ENCODE assay signal across 13 cellular contexts in the genomic region with DNA sequence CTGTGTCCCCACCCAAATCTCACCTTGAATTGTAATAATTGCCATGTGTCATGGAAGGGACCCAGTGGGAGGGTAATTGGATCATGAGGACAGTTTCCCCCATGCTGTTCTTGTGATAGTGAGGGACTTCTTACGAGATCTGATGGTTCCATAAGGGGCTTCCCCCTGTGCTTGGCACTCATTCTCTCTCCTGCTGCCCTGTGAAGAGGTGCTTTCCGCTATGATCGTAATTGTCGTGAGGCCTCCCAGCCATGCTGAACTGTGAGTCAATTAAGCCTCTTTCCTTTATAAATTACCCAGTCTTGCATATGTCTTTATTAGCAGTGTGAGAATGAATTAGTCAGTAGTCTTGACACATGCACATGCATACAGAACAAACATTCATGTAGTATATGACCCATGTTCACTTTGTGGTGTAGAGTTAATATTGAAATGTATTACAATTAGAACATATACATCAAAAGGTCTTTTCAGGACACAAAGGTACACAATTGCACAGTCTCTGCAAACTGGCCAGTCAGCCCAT. TPM values are rescaled to one million over a fixed set of nuclear protein-coding genes. Genes with fewer than 3 reads are reported as not detected.
A peak's percentile ranks its signal among the peaks of the same experiment; 100 is the strongest.
DNase-seq lines count a peak whose midpoint lies in the region; ATAC-seq and TF ChIP-seq lines count a peak whose summit lies in the region.
"Had no signal": no experiment of that assay in that cellular context is flagged by ENCODE, and none has a peak within 500 bp of the region (broad histone marks: within the 10 kb centered on the region; RNA-seq: fewer than 3 reads in every experiment).

No MANE protein-coding gene starts in this region.

- peaks cover 33% of the 10 kb centered on the region for H3K36me3 Mint-ChIP-seq in activated naive CD4-positive, alpha-beta T cell treated with anti-CD3 and anti-CD28 coated beads, Interleukin-2, amount 10 ng/mL, durations not matched to agents 7 days and 5 days
- peaks cover 35% of the 10 kb centered on the region for H3K36me3 Mint-ChIP-seq in activated T-helper 17 cell treated with anti-CD3 and anti-CD28 coated beads, Interleukin-2, amount 50 U/mL, for 72 hours (ENCODE audit: low read depth)
- H3K36me3 Mint-ChIP-seq in natural killer cell treated with Interleukin-12 subunit alpha and Interleukin-12 subunit beta and Interleukin-15 and Interleukin-18, amount 100 ng/mL, for 72 hours, result peaks cover 39% of the 10 kb centered on the region

- ATAC-seq in activated CD4-positive, CD25-positive, alpha-beta regulatory T cell treated with anti-CD3 and anti-CD28 coated beads, Interleukin-2, amount 50 U/mL, for 24 hours, result peak; percentile 76 to 77
- ATAC-seq in activated T-helper 17 cell treated with anti-CD3 and anti-CD28 coated beads, Interleukin-2, amount 50 U/mL, for 72 hours (replicated peaks), result peak; percentile 45
- peak; percentile 48 to 78 for ATAC-seq in natural killer cell treated with Interleukin-12 subunit alpha and Interleukin-12 subunit beta and Interleukin-15 and Interleukin-18, amount 100 ng/mL, for 72 hours
- no peak for ATAC-seq in SK-N-SH treated with all-trans-retinoic acid at 6 μM for 48 hours
- ATAC-seq in GM18867 (IDR thresholded peaks at IDR 0.05; ENCODE audit: unreplicated experiment), result no peak
- ATAC-seq: CD8-positive, alpha-beta T cell had no signal

- CTCF ChIA-PET in activated naive CD4-positive, alpha-beta T cell treated with anti-CD3 and anti-CD28 coated beads, Interleukin-2, amount 10 ng/mL, durations not matched to agents 7 days and 5 days (lab: Charles Lee), result no interaction called here

- no peaks in the 10 kb centered on the region for H3K27me3 Mint-ChIP-seq in activated naive CD4-positive, alpha-beta T cell treated with anti-CD3 and anti-CD28 coated beads, Interleukin-2, amount 10 ng/mL, durations not matched to agents 7 days and 5 days
- no peaks in the 10 kb centered on the region for H3K27me3 Mint-ChIP-seq in activated T-helper 17 cell treated with anti-CD3 and anti-CD28 coated beads, Interleukin-2, amount 50 U/mL, for 72 hours
- no peaks in the 10 kb centered on the region for H3K27me3 Mint-ChIP-seq in natural killer cell treated with Interleukin-12 subunit alpha and Interleukin-12 subunit beta and Interleukin-15 and Interleukin-18, amount 100 ng/mL, for 72 hours

- H3K4me3 Mint-ChIP-seq in activated naive CD4-positive, alpha-beta T cell treated with anti-CD3 and anti-CD28 coated beads, Interleukin-2, amount 10 ng/mL, durations not matched to agents 7 days and 5 days, result no peak overlapping the region
- no peak overlapping the region for H3K4me3 Mint-ChIP-seq in activated T-helper 17 cell treated with anti-CD3 and anti-CD28 coated beads, Interleukin-2, amount 50 U/mL, for 72 hours
- H3K4me3 Mint-ChIP-seq in natural killer cell treated with Interleukin-12 subunit alpha and Interleukin-12 subunit beta and Interleukin-15 and Interleukin-18, amount 100 ng/mL, for 72 hours, result no peak overlapping the region
- H3K4me3 Mint-ChIP-seq: CD14-positive monocyte; CD8-positive, alpha-beta T cell had no signal

- H3K9me3 Mint-ChIP-seq in activated naive CD4-positive, alpha-beta T cell treated with anti-CD3 and anti-CD28 coated beads, Interleukin-2, amount 10 ng/mL, durations not matched to agents 7 days and 5 days, result peaks cover 7% of the 10 kb centered on the region
- peaks cover 9% of the 10 kb centered on the region for H3K9me3 Mint-ChIP-seq in activated T-helper 17 cell treated with anti-CD3 and anti-CD28 coated beads, Interleukin-2, amount 50 U/mL, for 72 hours
- H3K9me3 Mint-ChIP-seq in natural killer cell treated with Interleukin-12 subunit alpha and Interleukin-12 subunit beta and Interleukin-15 and Interleukin-18, amount 100 ng/mL, for 72 hours, result peaks cover 12% of the 10 kb centered on the region

- no peak overlapping the region for H3K27ac Mint-ChIP-seq in activated naive CD4-positive, alpha-beta T cell treated with anti-CD3 and anti-CD28 coated beads, Interleukin-2, amount 10 ng/mL, durations not matched to agents 7 days and 5 days
- peak overlapping the region; percentile 61 for H3K27ac Mint-ChIP-seq in activated T-helper 17 cell treated with anti-CD3 and anti-CD28 coated beads, Interleukin-2, amount 50 U/mL, for 72 hours
- peak overlapping the region in 1 of 2 donors; percentile 72 for H3K27ac Mint-ChIP-seq in natural killer cell treated with Interleukin-12 subunit alpha and Interleukin-12 subunit beta and Interleukin-15 and Interleukin-18, amount 100 ng/mL, for 72 hours
- H3K27ac Mint-ChIP-seq: CD14-positive monocyte; CD8-positive, alpha-beta T cell had no signal

- no peak for DNase-seq in activated CD4-positive, CD25-positive, alpha-beta regulatory T cell (lab: John Stamatoyannopoulos, UW)
- peak; percentile 24 for DNase-seq in activated naive CD4-positive, alpha-beta T cell treated with Interleukin-2 at 50 U/mL for 16 hours
- no peak for DNase-seq in activated naive CD4-positive, alpha-beta T cell treated with anti-CD3 and anti-CD28 coated beads, Interleukin-2, amount 10 ng/mL, durations not matched to agents 7 days and 5 days
- no peak for DNase-seq in natural killer cell treated with Interleukin-12 subunit alpha and Interleukin-12 subunit beta and Interleukin-15 and Interleukin-18, amount 100 ng/mL, for 72 hours (ENCODE audit: low spot score)
- DNase-seq: Caco-2; CD8-positive, alpha-beta T cell; DND-41; GDM1 had no signal

- H3K4me1 Mint-ChIP-seq in activated naive CD4-positive, alpha-beta T cell treated with anti-CD3 and anti-CD28 coated beads, Interleukin-2, amount 10 ng/mL, durations not matched to agents 7 days and 5 days, result peaks cover 24% of the 10 kb centered on the region
- peaks cover 18% of the 10 kb centered on the region for H3K4me1 Mint-ChIP-seq in activated T-helper 17 cell treated with anti-CD3 and anti-CD28 coated beads, Interleukin-2, amount 50 U/mL, for 72 hours
- H3K4me1 Mint-ChIP-seq in natural killer cell treated with Interleukin-12 subunit alpha and Interleukin-12 subunit beta and Interleukin-15 and Interleukin-18, amount 100 ng/mL, for 72 hours (ENCODE audit: low read depth in 2 of 2), result peaks cover 41 to 54% of the 10 kb centered on the region in 2 donors
- H3K4me1 Mint-ChIP-seq: CD14-positive monocyte had no signal

TF ChIP-seq in SK-N-SH treated with all-trans-retinoic acid at 6 μM for 48 hours, 23 proteins besides CTCF, POLR2A, EP300 and RAD21:
- TF ChIP-seq, protein P1, sequence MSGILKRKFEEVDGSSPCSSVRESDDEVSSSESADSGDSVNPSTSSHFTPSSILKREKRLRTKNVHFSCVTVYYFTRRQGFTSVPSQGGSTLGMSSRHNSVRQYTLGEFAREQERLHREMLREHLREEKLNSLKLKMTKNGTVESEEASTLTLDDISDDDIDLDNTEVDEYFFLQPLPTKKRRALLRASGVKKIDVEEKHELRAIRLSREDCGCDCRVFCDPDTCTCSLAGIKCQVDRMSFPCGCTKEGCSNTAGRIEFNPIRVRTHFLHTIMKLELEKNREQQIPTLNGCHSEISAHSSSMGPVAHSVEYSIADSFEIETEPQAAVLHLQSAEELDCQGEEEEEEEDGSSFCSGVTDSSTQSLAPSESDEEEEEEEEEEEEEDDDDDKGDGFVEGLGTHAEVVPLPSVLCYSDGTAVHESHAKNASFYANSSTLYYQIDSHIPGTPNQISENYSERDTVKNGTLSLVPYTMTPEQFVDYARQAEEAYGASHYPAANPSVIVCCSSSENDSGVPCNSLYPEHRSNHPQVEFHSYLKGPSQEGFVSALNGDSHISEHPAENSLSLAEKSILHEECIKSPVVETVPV (CRISPR knock-in tag; IDR thresholded peaks at IDR 0.05), result no peak
- TF ChIP-seq ZNF565 (CRISPR knock-in tag; conservative IDR thresholded peaks at IDR 0.05; ENCODE audit: low read depth) (no peak), BACH2 (CRISPR knock-in tag; IDR thresholded peaks at IDR 0.05; ENCODE audit: borderline replicate concordance) (no peak), ISL1 (CRISPR knock-in tag; IDR thresholded peaks at IDR 0.05) (no peak), TCF4 (CRISPR knock-in tag; IDR thresholded peaks at IDR 0.05; ENCODE audit: borderline replicate concordance) (no peak), ZFP3 (CRISPR knock-in tag; IDR thresholded peaks at IDR 0.05) (no peak)

RNA-seq across cellular contexts. Expression of a gene that starts 16.9 kb away (rescaled TPM):
- 100 to 1,000 TPM; 187 to 217 TPM for total RNA-seq in activated T-helper 17 cell treated with anti-CD3 and anti-CD28 coated beads, Interleukin-2, amount 50 U/mL, for 72 hours
- total RNA-seq in natural killer cell treated with Interleukin-12 subunit alpha and Interleukin-12 subunit beta and Interleukin-15 and Interleukin-18, amount 100 ng/mL, for 72 hours, result 100 to 1,000 TPM; 186 to 228 TPM
- total RNA-seq: Caco-2 had no signal

Comparison
In these comparisons a context has a peak if more than half of its experiments do, and no peak if none do; other contexts are left out.
1. ATAC-seq: peak in activated CD4-positive, CD25-positive, alpha-beta regulatory T cell treated with anti-CD3 and anti-CD28 coated beads, Interleukin-2, amount 50 U/mL, for 24 hours (2 of 2), activated T-helper 17 cell treated with anti-CD3 and anti-CD28 coated beads, Interleukin-2, amount 50 U/mL, for 72 hours (single experiment) and natural killer cell treated with Interleukin-12 subunit alpha and Interleukin-12 subunit beta and Interleukin-15 and Interleukin-18, amount 100 ng/mL, for 72 hours (2 of 2); none in SK-N-SH treated with all-trans-retinoic acid at 6 μM for 48 hours (single experiment) and GM18867 (single experiment).